Comparison of ENCODE assay signal across 10 cellular contexts in the genomic region with DNA sequence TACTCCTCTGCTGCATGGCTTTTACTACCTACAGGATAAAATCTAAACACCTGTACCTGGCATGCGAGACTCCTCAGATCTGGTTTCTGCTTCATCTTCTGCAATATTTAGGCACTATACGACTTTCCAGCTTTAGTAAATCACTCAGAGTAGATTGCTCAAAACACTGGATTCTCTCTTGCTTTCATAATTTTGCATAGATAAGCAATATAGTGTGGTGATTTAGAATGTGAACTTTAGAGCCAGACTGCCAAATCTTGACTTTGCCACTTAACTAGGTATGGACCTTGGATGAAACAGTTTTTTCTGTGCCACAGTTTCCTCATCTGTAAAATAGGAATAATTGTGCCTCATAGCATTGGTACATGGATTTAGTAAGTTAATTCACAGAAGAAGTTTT.
"Had no signal": no experiment of that assay in that cellular context is flagged by ENCODE, and none has a peak within 500 bp of the region (broad histone marks: within the 10 kb centered on the region; RNA-seq: fewer than 3 reads in every experiment).

No MANE protein-coding gene starts in this region.

- H3K9me3 ChIP-seq: HAP-1 had no signal

- ATAC-seq: HCT116 had no signal

- DNase-seq: GM23248, GOT3, H7, HFFc6, Kasumi-1, KBM-7 had no signal

- H3K4me3 ChIP-seq: GM23248, HAP-1 had no signal

- H3K27ac ChIP-seq: GM23248, KMS-11 had no signal

- H2AFZ ChIP-seq: GM23248 had no signal

- H3K9ac ChIP-seq: GM23248, KMS-11 had no signal

- FAIRE-seq: HTR-8/SVneo had no signal

- H3K4me2 ChIP-seq: KMS-11 had no signal

- H3K36me3 ChIP-seq: HAP-1 had no signal
